Comparison of ENCODE assay signal across 13 cellular contexts in genomic region chr7:45646207-45646821, GRCh38.
"Had no signal": no experiment of that assay in that cellular context is flagged by ENCODE, and none has a peak within 500 bp of the region (broad histone marks: within the 10 kb centered on the region; RNA-seq: fewer than 3 reads in every experiment).

No MANE protein-coding gene starts in this region.

- H3K4me2 ChIP-seq: hepatocyte had no signal

- H3K36me3 ChIP-seq: thoracic aorta had no signal

- ATAC-seq: activated CD4-positive, CD25-positive, alpha-beta regulatory T cell treated with anti-CD3 and anti-CD28 coated beads, Interleukin-2, amount 50 U/mL, for 24 hours; activated T-helper 17 cell treated with anti-CD3 and anti-CD28 coated beads, Interleukin-2, amount 50 U/mL, for 72 hours; foreskin keratinocyte had no signal

- H2AFZ ChIP-seq: hepatocyte had no signal

- FAIRE-seq: keratinocyte had no signal

- H3K27me3 ChIP-seq: cardiac muscle cell, foreskin keratinocyte, hepatocyte had no signal

- H3K9me3 ChIP-seq: thoracic aorta had no signal

- H3K4me3 ChIP-seq: cardiac muscle cell, hepatocyte, thoracic aorta had no signal

- DNase-seq: activated CD4-positive, alpha-beta T cell treated with anti-CD3 and anti-CD28 coated beads, Interleukin-2, amount 50 U/mL, for 1 hour; activated naive CD4-positive, alpha-beta T cell; activated naive CD8-positive, alpha-beta T cell treated with anti-CD3 and anti-CD28 coated beads, Interleukin-2, amount 10 ng/mL, durations not matched to agents 7 days and 5 days; activated T-cell treated with anti-CD3 and anti-CD28 coated beads, Interleukin-2, amount 50 U/mL, for 1 hour; foreskin keratinocyte; stimulated activated CD4-positive, alpha-beta T cell treated with anti-CD3 and anti-CD28 coated beads, Interleukin-2, amount 100 ng/mL, for 24 hours; T1000 had no signal

- H3K27ac ChIP-seq: cardiac muscle cell, foreskin keratinocyte, hepatocyte, thoracic aorta had no signal

- H3K4me1 ChIP-seq: foreskin keratinocyte had no signal
